Comparison of ENCODE assay signal across 26 cellular contexts in genomic region chr2:155695505-155695904, GRCh38.
"Had no signal": no experiment of that assay in that cellular context is flagged by ENCODE, and none has a peak within 500 bp of the region (broad histone marks: within the 10 kb centered on the region; RNA-seq: fewer than 3 reads in every experiment).

No MANE protein-coding gene starts in this region.

- H3K4me3 ChIP-seq: colonic mucosa, coronary artery, dorsolateral prefrontal cortex, esophagus muscularis mucosa, esophagus squamous epithelium, gastrocnemius medialis, gastroesophageal sphincter, heart left ventricle, heart right ventricle, hepatocyte had no signal

- H3K27me3 ChIP-seq: colonic mucosa, esophagus muscularis mucosa, esophagus squamous epithelium, foreskin keratinocyte, gastrocnemius medialis, gastroesophageal sphincter, heart left ventricle, heart right ventricle, hepatocyte had no signal

- H3K4me3 Mint-ChIP-seq: dendritic cell treated with granulocyte-macrophage colony-stimulating factor and Interleukin-4, amounts not matched to agents 40 ng/mL and 50 ng/mL, for 4 days; effector memory CD8-positive, alpha-beta T cell; endodermal cell had no signal

- H3K79me2 ChIP-seq: hepatocyte had no signal

- H3K4me1 ChIP-seq: colonic mucosa, esophagus muscularis mucosa, esophagus squamous epithelium, foreskin keratinocyte, gastrocnemius medialis, gastroesophageal sphincter had no signal

- DNase-seq: colonic mucosa; cortex of kidney; dermis blood vessel endothelial cell; dorsolateral prefrontal cortex; effector CD4-positive, alpha-beta T cell; effector CD8-positive, alpha-beta T cell; effector memory CD4-positive, alpha-beta T cell; effector memory CD8-positive, alpha-beta T cell; endodermal cell; erythroblast; esophagus squamous epithelium; foreskin fibroblast; foreskin keratinocyte; gastrocnemius medialis; glutamatergic neuron; head of caudate nucleus; heart left ventricle; heart right ventricle had no signal

- H3K27ac ChIP-seq: colonic mucosa, coronary artery, dorsolateral prefrontal cortex, epithelial cell of prostate, esophagus muscularis mucosa, esophagus squamous epithelium, foreskin keratinocyte, gastrocnemius medialis, gastroesophageal sphincter, heart left ventricle, heart right ventricle, hepatocyte had no signal

- FAIRE-seq: endothelial cell of umbilical vein had no signal

- H3K27me3 Mint-ChIP-seq: dendritic cell treated with granulocyte-macrophage colony-stimulating factor and Interleukin-4, amounts not matched to agents 40 ng/mL and 50 ng/mL, for 4 days; effector memory CD8-positive, alpha-beta T cell had no signal

- H3K27ac Mint-ChIP-seq: effector memory CD8-positive, alpha-beta T cell; endodermal cell had no signal

- ATAC-seq: effector memory CD8-positive, alpha-beta T cell; esophagus mucosa; foreskin keratinocyte; gastrocnemius medialis; gastroesophageal sphincter; heart left ventricle; heart right ventricle had no signal

- H2AFZ ChIP-seq: hepatocyte had no signal

- H3K36me3 ChIP-seq: colonic mucosa, esophagus muscularis mucosa, esophagus squamous epithelium, gastrocnemius medialis, gastroesophageal sphincter, heart left ventricle, heart right ventricle had no signal

- H3K9me3 Mint-ChIP-seq: endodermal cell had no signal

- H3K4me2 ChIP-seq: hepatocyte had no signal

- H3K9me3 ChIP-seq: colonic mucosa, esophagus muscularis mucosa, esophagus squamous epithelium, gastrocnemius medialis, gastroesophageal sphincter, heart left ventricle, heart right ventricle had no signal
